8 cellular contexts compared by ENCODE assay signal in the genomic region with DNA sequence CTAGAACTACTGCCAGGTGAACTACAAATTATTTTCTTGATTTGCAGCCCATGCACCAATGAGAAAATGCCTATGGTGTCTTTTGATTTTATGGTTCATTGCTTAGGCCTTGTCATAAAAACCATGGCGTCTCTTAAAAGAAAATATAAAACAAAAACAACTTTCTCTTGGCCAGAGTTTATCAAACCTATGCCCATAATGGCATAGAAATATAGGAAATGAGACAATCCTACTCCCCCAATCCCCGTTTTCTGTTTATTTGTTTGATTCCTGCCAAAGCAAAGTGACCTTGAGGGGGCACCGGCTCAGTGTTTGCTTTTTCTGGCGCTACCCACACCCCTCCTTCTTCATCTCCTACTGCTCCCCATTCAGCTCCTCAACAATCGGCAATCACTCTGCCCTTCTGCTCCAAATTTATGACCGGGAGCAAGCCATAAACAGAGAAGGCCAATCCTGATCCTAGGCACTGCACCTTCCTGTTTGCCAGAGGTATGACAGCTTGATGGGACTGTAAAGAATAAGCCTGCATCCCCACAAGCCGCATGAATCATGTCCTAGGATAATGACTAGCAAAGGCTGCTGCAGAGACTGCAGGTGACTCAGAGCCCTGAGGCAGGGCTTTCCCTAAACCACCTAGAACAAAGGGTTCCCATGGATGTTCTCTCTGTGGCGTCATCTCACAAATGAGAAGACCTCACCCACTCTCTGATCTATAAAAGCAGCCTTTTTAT.
DNase-seq lines count a peak whose midpoint lies in the region; FAIRE-seq and TF ChIP-seq lines count a peak whose summit lies in the region.

No MANE protein-coding gene starts in this region.

- DNase-seq in BJ (ENCODE audit: low read depth): peak; percentile 62
- DNase-seq in NCI-H1092 treated with DMSO at 0.1 percent for 48 hours (lab: John Stamatoyannopoulos, UW): peak; percentile 20
- DNase-seq in bronchial epithelial cell (ENCODE audit: low read depth): peak; percentile 99
- DNase-seq in lung microvascular endothelial cell (ENCODE audit: low read depth in 2 of 2): peak; percentile 67 to 88
- no peak for DNase-seq in NCI-H526 (lab: John Stamatoyannopoulos, UW)
- DNase-seq in activated gamma-delta T cell treated with Interleukin-2 at 50 U/mL for 16 hours: no peak
- DNase-seq in medulla oblongata (ENCODE audit: extremely low spot score): no peak
- no peak for DNase-seq in GM19238 (ENCODE audit: insufficient read length, low spot score)

- CTCF ChIA-PET in BJ (lab: Yijun Ruan, JAX): interaction anchor here (1.2 kb wide), 1 partner anchor 1386 kb away, joined by 4 read pairs; no protein-coding TSS in a partner anchor

- POLR2A ChIA-PET in BJ (lab: Charles Lee): no interaction called here

- H3K27me3 ChIP-seq in BJ (ENCODE audit: control insufficient read depth, insufficient read depth, low read length): no peaks in the 10 kb centered on the region
- H3K27me3 ChIP-seq in bronchial epithelial cell (ENCODE audit: control insufficient read depth, insufficient read depth, low read length): no peaks in the 10 kb centered on the region

- H3K4me3 ChIP-seq in BJ (ENCODE audit: low read depth, low read length) (no peak overlapping the region), bronchial epithelial cell (ENCODE audit: low read depth, low read length) (no peak overlapping the region)

- FAIRE-seq in bronchial epithelial cell (lab: Jason Lieb, UNC): peak; percentile 96

- H3K36me3 ChIP-seq in BJ (ENCODE audit: control insufficient read depth, insufficient read depth, low read length) (no peaks in the 10 kb centered on the region), bronchial epithelial cell (ENCODE audit: control insufficient read depth, insufficient read depth, low read length) (no peaks in the 10 kb centered on the region)

- TF ChIP-seq CTCF in BJ (IDR thresholded peaks at IDR 0.05; ENCODE audit: insufficient read depth, low read depth, low read length) (no peak), bronchial epithelial cell (IDR thresholded peaks at IDR 0.05; ENCODE audit: insufficient read depth, low read length, severe bottlenecking) (no peak)

Comparison
In these comparisons a context has a peak if more than half of its experiments do, and no peak if none do; other contexts are left out.
1. DNase-seq: peak in BJ (single experiment), NCI-H1092 treated with DMSO at 0.1 percent for 48 hours (single experiment), bronchial epithelial cell (single experiment) and lung microvascular endothelial cell (2 of 2); none in NCI-H526 (0 of 2), activated gamma-delta T cell treated with Interleukin-2 at 50 U/mL for 16 hours (single experiment), medulla oblongata (single experiment) and GM19238 (single experiment).